19 cellular contexts compared by ENCODE assay signal in genomic region chr14:62694075-62694474, GRCh38.
DNase-seq lines count a peak whose midpoint lies in the region; ATAC-seq and TF ChIP-seq lines count a peak whose summit lies in the region.
"Had no signal": no experiment of that assay in that cellular context is flagged by ENCODE, and none has a peak within 500 bp of the region (broad histone marks: within the 10 kb centered on the region; RNA-seq: fewer than 3 reads in every experiment).

No MANE protein-coding gene starts in this region.

- H3K36me3 Mint-ChIP-seq in endodermal cell (ENCODE audit: low read depth): peaks cover under 1% of the 10 kb centered on the region

- DNase-seq in EL (peak; percentile 7), RPMI7951 (ENCODE audit: low read depth) (peak; percentile 52), endodermal cell (no peak), non-pigmented ciliary epithelial cell (ENCODE audit: low read depth) (peak; percentile 95), superior temporal gyrus (ENCODE audit: extremely low spot score) (no peak)
- DNase-seq: activated CD4-positive, alpha-beta T cell treated with anti-CD3 and anti-CD28 coated beads, Interleukin-2, amount 50 U/mL, for 48 hours; activated naive CD8-positive, alpha-beta T cell treated with anti-CD3 and anti-CD28 coated beads, Interleukin-2, amount 50 U/mL, for 24 hours; activated T-cell treated with anti-CD3 and anti-CD28 coated beads, Interleukin-2, amount 50 U/mL, for 48 hours; AML-193; left ventricle myocardium inferior; NCI-H526; OCI-M1; uterus had no signal

- H3K9me3 Mint-ChIP-seq in endodermal cell: peaks cover 5% of the 10 kb centered on the region
- H3K9me3 Mint-ChIP-seq: activated naive CD8-positive, alpha-beta T cell treated with anti-CD3 and anti-CD28 coated beads, Interleukin-2, amount 50 U/mL, for 24 hours had no signal

- H3K36me3 ChIP-seq in endodermal cell (ENCODE audit: control insufficient read depth, insufficient read depth, low read length): no peaks in the 10 kb centered on the region
- H3K36me3 ChIP-seq: esophagus muscularis mucosa, left ventricle myocardium inferior, uterus had no signal

- peaks cover 2% of the 10 kb centered on the region for H3K9me3 ChIP-seq in endodermal cell (ENCODE audit: control insufficient read depth, low read length)
- H3K9me3 ChIP-seq: esophagus muscularis mucosa, uterus had no signal

- no peak for TF ChIP-seq CTCF in endodermal cell (conservative IDR thresholded peaks at IDR 0.05)

- no peaks in the 10 kb centered on the region for H3K27me3 ChIP-seq in endodermal cell (ENCODE audit: control insufficient read depth, insufficient read depth, low read length, poor library complexity, severe bottlenecking)
- H3K27me3 ChIP-seq: esophagus muscularis mucosa, uterus had no signal

- 94% methylated on average over 2 of the region's 2 CpGs for WGBS in endodermal cell (ENCODE audit: insufficient coverage in 1 of 2, insufficient read length in 1 of 2), 2 experiments

- ATAC-seq in HG03095 (IDR thresholded peaks at IDR 0.05; ENCODE audit: unreplicated experiment): no peak
- ATAC-seq in GM21390 (IDR thresholded peaks at IDR 0.05; ENCODE audit: unreplicated experiment): no peak
- ATAC-seq in HG03175 (IDR thresholded peaks at IDR 0.05; ENCODE audit: unreplicated experiment): no peak
- ATAC-seq: activated naive CD8-positive, alpha-beta T cell treated with anti-CD3 and anti-CD28 coated beads, Interleukin-2, amount 50 U/mL, for 24 hours had no signal

- no peak overlapping the region for H3K4me3 ChIP-seq in endodermal cell (ENCODE audit: low read length)
- H3K4me3 ChIP-seq: esophagus muscularis mucosa, left ventricle myocardium inferior, SK-N-MC, uterus had no signal

- H3K27ac Mint-ChIP-seq in endodermal cell: peak overlapping the region; percentile 19
- H3K27ac Mint-ChIP-seq: activated naive CD8-positive, alpha-beta T cell treated with anti-CD3 and anti-CD28 coated beads, Interleukin-2, amount 50 U/mL, for 24 hours; stimulated activated naive CD8-positive, alpha-beta T cell treated with anti-CD3 and anti-CD28 coated beads, Interleukin-15, Interleukin-2, amounts not matched to agents 100 ng/mL and 50 ng/mL, for 24 hours had no signal

- no peak overlapping the region for H3K4me3 Mint-ChIP-seq in endodermal cell
- H3K4me3 Mint-ChIP-seq: activated naive CD8-positive, alpha-beta T cell treated with anti-CD3 and anti-CD28 coated beads, Interleukin-2, amount 50 U/mL, for 24 hours; stimulated activated naive CD8-positive, alpha-beta T cell treated with anti-CD3 and anti-CD28 coated beads, Interleukin-15, Interleukin-2, amounts not matched to agents 100 ng/mL and 50 ng/mL, for 24 hours had no signal

- peaks cover 36% of the 10 kb centered on the region for H3K4me1 Mint-ChIP-seq in endodermal cell
- H3K4me1 Mint-ChIP-seq: activated naive CD8-positive, alpha-beta T cell treated with anti-CD3 and anti-CD28 coated beads, Interleukin-2, amount 50 U/mL, for 24 hours had no signal

- H3K27me3 Mint-ChIP-seq in endodermal cell (ENCODE audit: insufficient read depth): no peaks in the 10 kb centered on the region
- H3K27me3 Mint-ChIP-seq: activated naive CD8-positive, alpha-beta T cell treated with anti-CD3 and anti-CD28 coated beads, Interleukin-2, amount 50 U/mL, for 24 hours; stimulated activated naive CD8-positive, alpha-beta T cell treated with anti-CD3 and anti-CD28 coated beads, Interleukin-15, Interleukin-2, amounts not matched to agents 100 ng/mL and 50 ng/mL, for 24 hours had no signal

- peaks cover 25% of the 10 kb centered on the region for H3K4me1 ChIP-seq in endodermal cell (ENCODE audit: control insufficient read depth, insufficient read depth, low read length)
- H3K4me1 ChIP-seq: left ventricle myocardium inferior, uterus had no signal

- no peak overlapping the region for H3K27ac ChIP-seq in endodermal cell (ENCODE audit: low read depth, low read length)
- H3K27ac ChIP-seq: esophagus muscularis mucosa, left ventricle myocardium inferior, SK-N-MC, uterus had no signal

- H3K9ac ChIP-seq in endodermal cell (ENCODE audit: extremely low read depth, low read length, poor library complexity, severe bottlenecking): no peak overlapping the region

Comparison
In these comparisons a context has a peak if more than half of its experiments do, and no peak if none do; other contexts are left out.
1. DNase-seq: peak in EL (single experiment), RPMI7951 (single experiment) and non-pigmented ciliary epithelial cell (single experiment); none in endodermal cell (single experiment) and superior temporal gyrus (single experiment).